8 cellular contexts compared by ENCODE assay signal in genomic region chr17:63774982-63775290, GRCh38. TPM values are rescaled to one million over a fixed set of nuclear protein-coding genes. Genes with fewer than 3 reads are reported as not detected.
DNase-seq lines count a peak whose midpoint lies in the region; FAIRE-seq and TF ChIP-seq lines count a peak whose summit lies in the region.

No MANE protein-coding gene starts in this region.

- H4K20me1 ChIP-seq in OCI-LY3 (ENCODE audit: insufficient read depth, low read length): peaks cover 52% of the 10 kb centered on the region

- peak overlapping the region; percentile 88 for H3K4me3 ChIP-seq in OCI-LY3 (ENCODE audit: low read length)
- peak overlapping the region; percentile 99 for H3K4me3 ChIP-seq in endodermal cell (ENCODE audit: low read length)
- H3K4me3 ChIP-seq in neuronal stem cell (ENCODE audit: low read length in 2 of 2): peak overlapping the region; percentile 84 to 99

- H4K8ac ChIP-seq in neuronal stem cell (ENCODE audit: low read depth, low read length): no peak overlapping the region

- H2BK120ac ChIP-seq in neuronal stem cell (ENCODE audit: low read depth, low read length): no peak overlapping the region

- DNase-seq in GM10266 (ENCODE audit: extremely low spot score) (peak; percentile 21), endodermal cell (no peak), neuronal stem cell (ENCODE audit: low spot score) (no peak), urothelium cell line (ENCODE audit: low spot score) (no peak), GM19238 (ENCODE audit: insufficient read length, low spot score) (no peak), hippocampal formation (lab: John Stamatoyannopoulos, UW) (no peak), NCI-H1436 treated with DMSO at 0.1 percent for 48 hours (lab: John Stamatoyannopoulos, UW) (no peak)

- peak overlapping the region; percentile 97 for H3K4me3 Mint-ChIP-seq in endodermal cell

- no peak for TF ChIP-seq CTCF in GM10266 (IDR thresholded peaks at IDR 0.05; ENCODE audit: control insufficient read depth, insufficient read depth, low read depth, missing control alignments)
- TF ChIP-seq CTCF in OCI-LY3 (IDR thresholded peaks at IDR 0.05; ENCODE audit: low read depth, low read length): no peak
- TF ChIP-seq CTCF in endodermal cell (conservative IDR thresholded peaks at IDR 0.05): no peak

- H3K79me2 ChIP-seq in OCI-LY3 (ENCODE audit: low read length): peaks cover 93% of the 10 kb centered on the region

- H3K9ac ChIP-seq in OCI-LY3 (ENCODE audit: low read length) (peak overlapping the region; percentile 96), endodermal cell (ENCODE audit: extremely low read depth, low read length, poor library complexity, severe bottlenecking) (peak overlapping the region; percentile 97), neuronal stem cell (ENCODE audit: low read depth, low read length, poor library complexity) (no peak overlapping the region)

- no peak overlapping the region for H3K18ac ChIP-seq in neuronal stem cell (ENCODE audit: low read length)

- WGBS in endodermal cell (ENCODE audit: insufficient coverage in 1 of 2, insufficient read length in 1 of 2), 2 experiments: 7 to 10% methylated on average over 3 to 4 of the region's 4 CpGs
- no CpG with 5 or more reads among the region's 4 CpGs for WGBS in neuronal stem cell (ENCODE audit: extremely low coverage in 2 of 2, insufficient read length in 2 of 2, insufficient replicate concordance in 1 of 2), 2 donors

- no peak overlapping the region for H2BK12ac ChIP-seq in neuronal stem cell (ENCODE audit: low read length)

- no peaks in the 10 kb centered on the region for H3K9me3 ChIP-seq in OCI-LY3 (ENCODE audit: insufficient read depth, low read length)
- no peaks in the 10 kb centered on the region for H3K9me3 ChIP-seq in endodermal cell (ENCODE audit: control insufficient read depth, low read length)
- no peaks in the 10 kb centered on the region for H3K9me3 ChIP-seq in neuronal stem cell (replicated peaks in 1 of 2; ENCODE audit: control insufficient read depth in 2 of 2, insufficient read depth in 1 of 2, low read depth in 1 of 2, low read length in 2 of 2)

- peaks cover 5% of the 10 kb centered on the region for H3K79me1 ChIP-seq in neuronal stem cell (ENCODE audit: low read depth, low read length)

- no peak overlapping the region for H2AK5ac ChIP-seq in neuronal stem cell (ENCODE audit: low read depth, low read length)

- H3K4ac ChIP-seq in neuronal stem cell (ENCODE audit: low read length): no peak overlapping the region

- H3K27me3 ChIP-seq in OCI-LY3 (ENCODE audit: low read depth, low read length) (no peaks in the 10 kb centered on the region), endodermal cell (ENCODE audit: control insufficient read depth, insufficient read depth, low read length, poor library complexity, severe bottlenecking) (no peaks in the 10 kb centered on the region), neuronal stem cell (ENCODE audit: control insufficient read depth in 3 of 3, insufficient read depth in 3 of 3, low read depth in 1 of 3, low read length in 3 of 3) (no peaks in the 10 kb centered on the region)

- peaks cover 16% of the 10 kb centered on the region for H3K4me1 Mint-ChIP-seq in endodermal cell

- peaks cover 30% of the 10 kb centered on the region for H3K36me3 Mint-ChIP-seq in endodermal cell (ENCODE audit: low read depth)

- no peak overlapping the region for H4K91ac ChIP-seq in neuronal stem cell (ENCODE audit: low read depth, low read length, poor library complexity)

- peaks cover 42% of the 10 kb centered on the region for H3K36me3 ChIP-seq in OCI-LY3 (replicated peaks; ENCODE audit: low read depth, low read length)
- H3K36me3 ChIP-seq in endodermal cell (ENCODE audit: control insufficient read depth, insufficient read depth, low read length): peaks cover 45% of the 10 kb centered on the region
- H3K36me3 ChIP-seq in neuronal stem cell (replicated peaks in 1 of 2; ENCODE audit: control insufficient read depth in 2 of 2, insufficient read depth in 2 of 2, low read length in 2 of 2): peaks cover 6 to 49% of the 10 kb centered on the region in 2 donors

- no peak overlapping the region for H2BK15ac ChIP-seq in neuronal stem cell (ENCODE audit: low read length)

- H3K27ac Mint-ChIP-seq in endodermal cell: peak overlapping the region; percentile 100

- no peak overlapping the region for H3K14ac ChIP-seq in neuronal stem cell (ENCODE audit: low read length)

- H3K27me3 Mint-ChIP-seq in endodermal cell (ENCODE audit: insufficient read depth): no peaks in the 10 kb centered on the region

- no peaks in the 10 kb centered on the region for H3K9me3 Mint-ChIP-seq in endodermal cell

- no peak overlapping the region for H3K23ac ChIP-seq in neuronal stem cell (ENCODE audit: low read depth, low read length, poor library complexity)

- no peak overlapping the region for H2AFZ ChIP-seq in OCI-LY3 (ENCODE audit: low read depth, low read length)
- H2AFZ ChIP-seq in neuronal stem cell (ENCODE audit: low read length): no peak overlapping the region

- no peak overlapping the region for H2BK5ac ChIP-seq in neuronal stem cell (ENCODE audit: low read length)

- H3K4me1 ChIP-seq in OCI-LY3 (ENCODE audit: low read length) (peaks cover 26% of the 10 kb centered on the region), endodermal cell (ENCODE audit: control insufficient read depth, insufficient read depth, low read length) (no peaks in the 10 kb centered on the region), neuronal stem cell (ENCODE audit: control insufficient read depth in 2 of 2, insufficient read depth in 1 of 2, low read depth in 1 of 2, low read length in 2 of 2) (peaks cover 3 to 6% of the 10 kb centered on the region in 2 donors)

- H3K27ac ChIP-seq in OCI-LY3 (ENCODE audit: low read length) (peak overlapping the region; percentile 97), endodermal cell (ENCODE audit: low read depth, low read length) (peak overlapping the region; percentile 100), neuronal stem cell (replicated peaks; ENCODE audit: low read length) (no peak overlapping the region)

- FAIRE-seq in urothelium cell line (lab: Jason Lieb, UNC): no peak

- H3K4me2 ChIP-seq in OCI-LY3 (ENCODE audit: low read length): peak overlapping the region; percentile 100
- peak overlapping the region; percentile 75 for H3K4me2 ChIP-seq in neuronal stem cell (ENCODE audit: insufficient read depth, low read length, poor library complexity, severe bottlenecking)

RNA-seq across cellular contexts. Expression of gene DDX42, which starts 1.0 kb away (rescaled TPM):
- 100 to 1,000 TPM; 154 to 171 TPM for total RNA-seq in endodermal cell
- 105 TPM for polyA plus RNA-seq in endodermal cell (2013, experiment 1 of 2)
- polyA plus RNA-seq in endodermal cell (2013, experiment 2 of 2): 90.8 TPM
- polyA plus RNA-seq in neuronal stem cell (2013, experiment 1 of 2): 57.5 TPM
- 61.0 TPM for polyA plus RNA-seq in neuronal stem cell (2013, experiment 2 of 2)

RNA-seq across cellular contexts. Expression of gene CCDC47, which starts 1.5 kb away (rescaled TPM):
- 10 to 100 TPM; 57.3 to 65.7 TPM for total RNA-seq in endodermal cell
- polyA plus RNA-seq in endodermal cell (2013, experiment 1 of 2): 63.2 TPM
- polyA plus RNA-seq in endodermal cell (2013, experiment 2 of 2): 55.8 TPM
- 32.9 TPM for polyA plus RNA-seq in neuronal stem cell (2013, experiment 1 of 2)
- polyA plus RNA-seq in neuronal stem cell (2013, experiment 2 of 2): 32.2 TPM

RNA-seq across cellular contexts. Expression of gene STRADA, which starts 33.3 kb away (rescaled TPM):
- 10 to 100 TPM; 49.7 to 73.1 TPM for total RNA-seq in endodermal cell
- 50.3 TPM for polyA plus RNA-seq in endodermal cell (2013, experiment 1 of 2)
- 48.4 TPM for polyA plus RNA-seq in endodermal cell (2013, experiment 2 of 2)
- polyA plus RNA-seq in neuronal stem cell (2013, experiment 1 of 2): 31.4 TPM
- polyA plus RNA-seq in neuronal stem cell (2013, experiment 2 of 2): 29.7 TPM

RNA-seq across cellular contexts. Expression of gene PSMC5, which starts 52.3 kb away (rescaled TPM):
- total RNA-seq in endodermal cell: 100 to 1,000 TPM; 137 TPM
- polyA plus RNA-seq in endodermal cell (2013, experiment 1 of 2): 119 TPM
- 111 TPM for polyA plus RNA-seq in endodermal cell (2013, experiment 2 of 2)
- polyA plus RNA-seq in neuronal stem cell (2013, experiment 1 of 2): 77.2 TPM
- polyA plus RNA-seq in neuronal stem cell (2013, experiment 2 of 2): 75.2 TPM

RNA-seq across cellular contexts. Expression of gene FTSJ3, which starts 52.5 kb away (rescaled TPM):
- 10 to 100 TPM; 58.5 to 72.3 TPM for total RNA-seq in endodermal cell
- polyA plus RNA-seq in endodermal cell (2013, experiment 1 of 2): 34.3 TPM
- 28.1 TPM for polyA plus RNA-seq in endodermal cell (2013, experiment 2 of 2)
- polyA plus RNA-seq in neuronal stem cell (2013, experiment 1 of 2): 23.3 TPM
- 22.2 TPM for polyA plus RNA-seq in neuronal stem cell (2013, experiment 2 of 2)
